In the genomic region with DNA sequence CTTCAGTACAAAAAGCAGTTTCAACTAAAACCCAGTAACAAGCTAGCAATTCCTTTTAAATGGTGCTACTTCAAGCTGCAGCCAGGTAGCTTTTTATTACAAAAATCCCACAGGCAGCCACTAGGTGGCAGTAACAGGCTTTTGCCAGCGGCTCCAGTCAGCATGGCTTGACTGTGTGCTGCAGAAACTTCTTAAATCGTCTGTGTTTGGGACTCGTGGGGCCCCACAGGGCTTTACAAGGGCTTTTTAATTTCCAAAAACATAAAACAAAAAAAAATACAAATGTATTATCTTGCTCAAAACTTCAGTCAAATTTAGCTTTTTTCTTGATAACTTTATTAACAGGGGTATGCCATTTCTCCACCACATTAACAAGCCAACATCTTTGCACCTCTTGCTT, we compare ENCODE assay signal across 8 cellular contexts. TPM values are rescaled to one million over a fixed set of nuclear protein-coding genes. Genes with fewer than 3 reads are reported as not detected.
DNase-seq lines count a peak whose midpoint lies in the region; ATAC-seq, FAIRE-seq and TF ChIP-seq lines count a peak whose summit lies in the region.

No MANE protein-coding gene starts in this region.

- ATAC-seq in activated B cell treated with CpG ODN at 0.5 μM for 24 hours (ENCODE audit: low read depth) (peak; percentile 66), left colon (peak; percentile 48), HG03025 (IDR thresholded peaks at IDR 0.05; ENCODE audit: low FRiP score, unreplicated experiment) (no peak)

- CTCF ChIA-PET in HEK293T (lab: Yijun Ruan, JAX): interaction anchor here (0.6 to 3.6 kb wide), 28 partner anchors 9 to 506 kb away, joined by 3 to 39 read pairs (median 4); a partner anchor contains a TSS
- CTCF ChIA-PET in activated B cell treated with CpG ODN at 0.5 μM for 24 hours (lab: Charles Lee): interaction anchor here (0.6 to 2.5 kb wide), 29 partner anchors 9 to 519 kb away, joined by 3 to 22 read pairs (median 5); a partner anchor contains a TSS

- POLR2A ChIA-PET in HEK293T (lab: Yijun Ruan, JAX) (interaction anchor here (1.0 kb wide), 1 partner anchor 65 kb away, joined by 3 read pairs; no protein-coding TSS in a partner anchor), activated B cell treated with CpG ODN at 0.5 μM for 24 hours (lab: Charles Lee) (interaction anchor here (1.1 to 1.4 kb wide), 2 partner anchors 65 to 111 kb away, joined by 3 read pairs; no protein-coding TSS in a partner anchor)

- no peaks in the 10 kb centered on the region for H3K36me3 Mint-ChIP-seq in activated B cell treated with CpG ODN at 0.5 μM for 24 hours (ENCODE audit: low read depth)

- H3K9me3 Mint-ChIP-seq in activated B cell treated with CpG ODN at 0.5 μM for 24 hours: no peaks in the 10 kb centered on the region

- H3K27ac Mint-ChIP-seq in activated B cell treated with CpG ODN at 0.5 μM for 24 hours: no peak overlapping the region

- DNase-seq in EH (ENCODE audit: low read depth) (peak; percentile 61), HEK293T (ENCODE audit: extremely low spot score) (peak; percentile 69), NCI-H2107 (lab: John Stamatoyannopoulos, UW) (peak; percentile 31), activated B cell treated with CpG ODN at 0.5 μM for 24 hours (no peak), bronchial epithelial cell (ENCODE audit: low read depth) (peak; percentile 61), left colon (peak in 1 of 2 donors; percentile 56)
- peak; percentile 54 for DNase-seq in stimulated activated CD4-positive, alpha-beta T cell treated with anti-CD3 and anti-CD28 coated beads, Interleukin-4, amount 100 ng/mL, for 1 hour

- H3K4me1 Mint-ChIP-seq in activated B cell treated with CpG ODN at 0.5 μM for 24 hours: no peaks in the 10 kb centered on the region

- FAIRE-seq in bronchial epithelial cell (lab: Jason Lieb, UNC): no peak

- intact Hi-C loops in activated B cell treated with CpG ODN at 0.5 μM for 24 hours (cut with micrococcal nuclease) (loop anchor here (1.0 to 2.0 kb wide), 7 partner anchors 47 to 505 kb away; no protein-coding TSS in a partner anchor), left colon (cut with DNase I, micrococcal nuclease) (no loop called here)

- no peaks in the 10 kb centered on the region for H3K36me3 ChIP-seq in bronchial epithelial cell (ENCODE audit: control insufficient read depth, insufficient read depth, low read length)

- no peaks in the 10 kb centered on the region for H3K27me3 ChIP-seq in bronchial epithelial cell (ENCODE audit: control insufficient read depth, insufficient read depth, low read length)

- peaks cover 23% of the 10 kb centered on the region for H3K27me3 Mint-ChIP-seq in activated B cell treated with CpG ODN at 0.5 μM for 24 hours

- TF ChIP-seq CTCF in activated B cell treated with CpG ODN at 0.5 μM for 24 hours (IDR thresholded peaks at IDR 0.05) (peak; percentile 96), bronchial epithelial cell (IDR thresholded peaks at IDR 0.05; ENCODE audit: insufficient read depth, low read length, severe bottlenecking) (peak; percentile 85)

- no peak overlapping the region for H3K4me3 Mint-ChIP-seq in activated B cell treated with CpG ODN at 0.5 μM for 24 hours

- no peak overlapping the region for H3K4me3 ChIP-seq in bronchial epithelial cell (ENCODE audit: low read depth, low read length)

TF ChIP-seq in HEK293T, 16 proteins besides CTCF, POLR2A, EP300 and RAD21:
- TF ChIP-seq ARNT (IDR thresholded peaks at IDR 0.05) (no peak), L3MBTL2 (conservative IDR thresholded peaks at IDR 0.05) (no peak), SUZ12 (IDR thresholded peaks at IDR 0.05) (no peak), BHLHE40 (IDR thresholded peaks at IDR 0.05; ENCODE audit: borderline replicate concordance) (no peak), LEF1 (IDR thresholded peaks at IDR 0.05; ENCODE audit: borderline replicate concordance) (no peak), NFRKB (IDR thresholded peaks at IDR 0.05) (no peak), ZNF384 (IDR thresholded peaks at IDR 0.05) (no peak), FOXM1 (IDR thresholded peaks at IDR 0.05; ENCODE audit: borderline replicate concordance) (no peak), SP1 (IDR thresholded peaks at IDR 0.05) (no peak), ELF4 (IDR thresholded peaks at IDR 0.05) (no peak), HDGF (IDR thresholded peaks at IDR 0.05; ENCODE audit: borderline replicate concordance) (no peak), FOXA1 (IDR thresholded peaks at IDR 0.05) (no peak), TARDBP (IDR thresholded peaks at IDR 0.05) (no peak), FOXK2 (IDR thresholded peaks at IDR 0.05) (no peak), CTBP1 (IDR thresholded peaks at IDR 0.05; ENCODE audit: borderline replicate concordance) (no peak)
- TF ChIP-seq, protein P1, sequence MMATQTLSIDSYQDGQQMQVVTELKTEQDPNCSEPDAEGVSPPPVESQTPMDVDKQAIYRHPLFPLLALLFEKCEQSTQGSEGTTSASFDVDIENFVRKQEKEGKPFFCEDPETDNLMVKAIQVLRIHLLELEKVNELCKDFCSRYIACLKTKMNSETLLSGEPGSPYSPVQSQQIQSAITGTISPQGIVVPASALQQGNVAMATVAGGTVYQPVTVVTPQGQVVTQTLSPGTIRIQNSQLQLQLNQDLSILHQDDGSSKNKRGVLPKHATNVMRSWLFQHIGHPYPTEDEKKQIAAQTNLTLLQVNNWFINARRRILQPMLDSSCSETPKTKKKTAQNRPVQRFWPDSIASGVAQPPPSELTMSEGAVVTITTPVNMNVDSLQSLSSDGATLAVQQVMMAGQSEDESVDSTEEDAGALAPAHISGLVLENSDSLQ (IDR thresholded peaks at IDR 0.05): no peak
TF ChIP-seq in HEK293T: peak in this region for 0.

RNA-seq across cellular contexts. Expression of a gene that starts 3.6 kb away (rescaled TPM):
- total RNA-seq in activated B cell treated with CpG ODN at 0.5 μM for 24 hours: 0.71 TPM in 1 of 2 replicates, not detected in the other
- not detected in 2 replicates for total RNA-seq in bronchial epithelial cell
- total RNA-seq in left colon: not detected

RNA-seq across cellular contexts. Expression of a gene that starts 31.0 kb away (rescaled TPM):
- total RNA-seq in activated B cell treated with CpG ODN at 0.5 μM for 24 hours (not detected in 2 replicates), bronchial epithelial cell (not detected in 2 replicates), left colon (under 1 TPM in 1 of 2 donors, not detected in 1; 0.15 TPM)
